ENCODE assay signal across 19 cellular contexts in genomic region chr1:55472784-55473183, GRCh38.
A peak's percentile ranks its signal among the peaks of the same experiment; 100 is the strongest.
DNase-seq lines count a peak whose midpoint lies in the region; ATAC-seq and TF ChIP-seq lines count a peak whose summit lies in the region.
"Had no signal": no experiment of that assay in that cellular context is flagged by ENCODE, and none has a peak within 500 bp of the region (broad histone marks: within the 10 kb centered on the region; RNA-seq: fewer than 3 reads in every experiment).

No MANE protein-coding gene starts in this region.

- H3K36me3 ChIP-seq in mesenchymal stem cell (ENCODE audit: control insufficient read depth in 1 of 2, insufficient read depth in 2 of 2, low read depth in 1 of 2, low read length in 2 of 2), result no peaks in the 10 kb centered on the region
- no peaks in the 10 kb centered on the region for H3K36me3 ChIP-seq in brain microvascular endothelial cell (replicated peaks)

- CTCF ChIA-PET in activated CD4-positive, alpha-beta memory T cell treated with anti-CD3 and anti-CD28 coated beads, Interleukin-2, amount 10 ng/mL, durations not matched to agents 7 days and 5 days (lab: Charles Lee), result no interaction called here

- H3K27ac ChIP-seq in mesenchymal stem cell (ENCODE audit: low read length, poor library complexity, severe bottlenecking) (no peak overlapping the region), brain microvascular endothelial cell (no peak overlapping the region)
- H3K27ac ChIP-seq: testis had no signal

- no peak overlapping the region for H2BK5ac ChIP-seq in mesenchymal stem cell (ENCODE audit: low read depth, low read length, poor library complexity, severe bottlenecking)

- H3K27me3 ChIP-seq in mesenchymal stem cell (ENCODE audit: control insufficient read depth in 1 of 2, insufficient read depth in 1 of 2, low read length in 2 of 2), result no peaks in the 10 kb centered on the region
- H3K27me3 ChIP-seq in brain microvascular endothelial cell (replicated peaks), result no peaks in the 10 kb centered on the region
- H3K27me3 ChIP-seq: testis had no signal

- H3K4me3 ChIP-seq in choroid plexus epithelial cell (ENCODE audit: low read depth, low read length) (no peak overlapping the region), mesenchymal stem cell (ENCODE audit: insufficient read depth in 1 of 2, low read depth in 1 of 2, low read length in 2 of 2) (no peak overlapping the region), brain microvascular endothelial cell (ENCODE audit: low read depth, low read length) (no peak overlapping the region)
- H3K4me3 ChIP-seq: testis had no signal

- no peak overlapping the region for H3K14ac ChIP-seq in mesenchymal stem cell (ENCODE audit: low read length in 2 of 2)

- WGBS in mesenchymal stem cell, result 45% methylated on average over 2 of the region's 2 CpGs

- no peak overlapping the region for H3K4me2 ChIP-seq in mesenchymal stem cell (ENCODE audit: low read length, poor library complexity, severe bottlenecking)

- peaks cover 5% of the 10 kb centered on the region for H3K4me1 ChIP-seq in mesenchymal stem cell (ENCODE audit: control insufficient read depth, insufficient read depth, low read depth, low read length)

- no peak overlapping the region for H3K23ac ChIP-seq in mesenchymal stem cell (ENCODE audit: low read length in 2 of 2)

- DNase-seq in EH (ENCODE audit: low read depth) (peak; percentile 55), NCI-H226 (peak; percentile 12), choroid plexus epithelial cell (ENCODE audit: low read depth) (peak; percentile 37), mesenchymal stem cell (no peak), brain microvascular endothelial cell (no peak), SW480 (ENCODE audit: low spot score) (no peak)
- no peak for DNase-seq in activated naive CD4-positive, alpha-beta T cell treated with anti-CD3 and anti-CD28 coated beads, Interleukin-2, amount 50 U/mL, for 72 hours (ENCODE audit: low spot score in 2 of 2)
- no peak for DNase-seq in activated CD4-positive, alpha-beta memory T cell treated with anti-CD3 and anti-CD28 coated beads, Interleukin-2, amount 10 ng/mL, durations not matched to agents 7 days and 5 days
- DNase-seq: activated CD8-positive, alpha-beta memory T cell treated with anti-CD3 and anti-CD28 coated beads, Interleukin-2, amount 10 ng/mL, durations not matched to agents 7 days and 5 days; activated naive CD4-positive, alpha-beta T cell treated with anti-CD3 and anti-CD28 coated beads, Interleukin-2, amount 10 ng/mL, durations not matched to agents 7 days and 5 days; central memory CD4-positive, alpha-beta T cell; DND-41; hippocampal formation; left ventricle myocardium superior; naive thymus-derived CD8-positive, alpha-beta T cell; NCI-H1436; NCI-H524; SW 1271; testis had no signal

- ATAC-seq in activated naive CD4-positive, alpha-beta T cell treated with anti-CD3 and anti-CD28 coated beads, Interleukin-2, amount 50 U/mL, for 72 hours, result no peak
- ATAC-seq: activated CD8-positive, alpha-beta memory T cell treated with anti-CD3 and anti-CD28 coated beads, Interleukin-2, amount 10 ng/mL, durations not matched to agents 7 days and 5 days; left ventricle myocardium superior; naive thymus-derived CD8-positive, alpha-beta T cell had no signal

- TF ChIP-seq CTCF in choroid plexus epithelial cell (conservative IDR thresholded peaks at IDR 0.05; ENCODE audit: low read depth, low read length) (no peak), brain microvascular endothelial cell (IDR thresholded peaks at IDR 0.05; ENCODE audit: low read depth, low read length, missing control alignments) (no peak)

- H3K9ac ChIP-seq in mesenchymal stem cell (ENCODE audit: low read length), result peak overlapping the region; percentile 50

- H2AK5ac ChIP-seq in mesenchymal stem cell (ENCODE audit: low read length, severe bottlenecking), result no peak overlapping the region

- no peak overlapping the region for H3K27ac Mint-ChIP-seq in activated naive CD4-positive, alpha-beta T cell treated with anti-CD3 and anti-CD28 coated beads, Interleukin-2, amount 50 U/mL, for 72 hours
- no peak overlapping the region for H3K27ac Mint-ChIP-seq in activated CD4-positive, alpha-beta memory T cell treated with anti-CD3 and anti-CD28 coated beads, Interleukin-2, amount 10 ng/mL, durations not matched to agents 7 days and 5 days
- H3K27ac Mint-ChIP-seq: activated CD8-positive, alpha-beta memory T cell treated with anti-CD3 and anti-CD28 coated beads, Interleukin-2, amount 10 ng/mL, durations not matched to agents 7 days and 5 days; activated naive CD4-positive, alpha-beta T cell treated with anti-CD3 and anti-CD28 coated beads, Interleukin-2, amount 10 ng/mL, durations not matched to agents 7 days and 5 days; naive thymus-derived CD8-positive, alpha-beta T cell had no signal

- H3K4me3 Mint-ChIP-seq in activated CD4-positive, alpha-beta memory T cell treated with anti-CD3 and anti-CD28 coated beads, Interleukin-2, amount 10 ng/mL, durations not matched to agents 7 days and 5 days, result no peak overlapping the region
- H3K4me3 Mint-ChIP-seq: activated CD8-positive, alpha-beta memory T cell treated with anti-CD3 and anti-CD28 coated beads, Interleukin-2, amount 10 ng/mL, durations not matched to agents 7 days and 5 days; activated naive CD4-positive, alpha-beta T cell treated with anti-CD3 and anti-CD28 coated beads, Interleukin-2, amount 10 ng/mL, durations not matched to agents 7 days and 5 days; naive thymus-derived CD8-positive, alpha-beta T cell had no signal

- H2BK12ac ChIP-seq in mesenchymal stem cell (ENCODE audit: low read length in 2 of 2), result no peak overlapping the region

- no peak overlapping the region for H2AFZ ChIP-seq in mesenchymal stem cell (ENCODE audit: low read depth, low read length)

- no peaks in the 10 kb centered on the region for H3K9me3 Mint-ChIP-seq in activated naive CD4-positive, alpha-beta T cell treated with anti-CD3 and anti-CD28 coated beads, Interleukin-2, amount 50 U/mL, for 72 hours
- H3K9me3 Mint-ChIP-seq in activated CD4-positive, alpha-beta memory T cell treated with anti-CD3 and anti-CD28 coated beads, Interleukin-2, amount 10 ng/mL, durations not matched to agents 7 days and 5 days, result no peaks in the 10 kb centered on the region
- H3K9me3 Mint-ChIP-seq: activated naive CD4-positive, alpha-beta T cell treated with anti-CD3 and anti-CD28 coated beads, Interleukin-2, amount 10 ng/mL, durations not matched to agents 7 days and 5 days; naive thymus-derived CD8-positive, alpha-beta T cell had no signal

- no peaks in the 10 kb centered on the region for H3K36me3 Mint-ChIP-seq in activated naive CD4-positive, alpha-beta T cell treated with anti-CD3 and anti-CD28 coated beads, Interleukin-2, amount 50 U/mL, for 72 hours
- no peaks in the 10 kb centered on the region for H3K36me3 Mint-ChIP-seq in activated CD4-positive, alpha-beta memory T cell treated with anti-CD3 and anti-CD28 coated beads, Interleukin-2, amount 10 ng/mL, durations not matched to agents 7 days and 5 days (ENCODE audit: low read depth)
- H3K36me3 Mint-ChIP-seq: activated CD8-positive, alpha-beta memory T cell treated with anti-CD3 and anti-CD28 coated beads, Interleukin-2, amount 10 ng/mL, durations not matched to agents 7 days and 5 days; activated naive CD4-positive, alpha-beta T cell treated with anti-CD3 and anti-CD28 coated beads, Interleukin-2, amount 10 ng/mL, durations not matched to agents 7 days and 5 days; naive thymus-derived CD8-positive, alpha-beta T cell had no signal

- POLR2A ChIA-PET in activated CD4-positive, alpha-beta memory T cell treated with anti-CD3 and anti-CD28 coated beads, Interleukin-2, amount 10 ng/mL, durations not matched to agents 7 days and 5 days (lab: Charles Lee), result no interaction called here

- no peak overlapping the region for H2BK15ac ChIP-seq in mesenchymal stem cell (ENCODE audit: low read depth, poor library complexity, severe bottlenecking)

- H3K4ac ChIP-seq in mesenchymal stem cell (ENCODE audit: low read depth in 1 of 2, low read length in 2 of 2), result no peak overlapping the region

- in situ Hi-C loops in brain microvascular endothelial cell (cut with HindIII; ENCODE audit: low pct_ligation_motif_present, low sequenced_read_pairs), result no loop called here

- H3K4me1 Mint-ChIP-seq in activated CD4-positive, alpha-beta memory T cell treated with anti-CD3 and anti-CD28 coated beads, Interleukin-2, amount 10 ng/mL, durations not matched to agents 7 days and 5 days, result no peaks in the 10 kb centered on the region
- H3K4me1 Mint-ChIP-seq: activated CD8-positive, alpha-beta memory T cell treated with anti-CD3 and anti-CD28 coated beads, Interleukin-2, amount 10 ng/mL, durations not matched to agents 7 days and 5 days; activated naive CD4-positive, alpha-beta T cell treated with anti-CD3 and anti-CD28 coated beads, Interleukin-2, amount 10 ng/mL, durations not matched to agents 7 days and 5 days had no signal

- no peaks in the 10 kb centered on the region for H3K79me1 ChIP-seq in mesenchymal stem cell (replicated peaks; ENCODE audit: low read length, poor library complexity, severe bottlenecking)

- no peak overlapping the region for H2BK120ac ChIP-seq in mesenchymal stem cell (ENCODE audit: low read depth, low read length)

- peaks cover 6% of the 10 kb centered on the region for H3K27me3 Mint-ChIP-seq in activated CD4-positive, alpha-beta memory T cell treated with anti-CD3 and anti-CD28 coated beads, Interleukin-2, amount 10 ng/mL, durations not matched to agents 7 days and 5 days
- H3K27me3 Mint-ChIP-seq: activated naive CD4-positive, alpha-beta T cell treated with anti-CD3 and anti-CD28 coated beads, Interleukin-2, amount 10 ng/mL, durations not matched to agents 7 days and 5 days had no signal

- no peaks in the 10 kb centered on the region for H3K9me3 ChIP-seq in mesenchymal stem cell (ENCODE audit: control insufficient read depth, low read length)
- H3K9me3 ChIP-seq: testis had no signal

- no peak overlapping the region for H4K91ac ChIP-seq in mesenchymal stem cell (ENCODE audit: low read length)

- H3K18ac ChIP-seq in mesenchymal stem cell (ENCODE audit: low read depth in 1 of 2, low read length in 2 of 2), result no peak overlapping the region

- H4K8ac ChIP-seq in mesenchymal stem cell (ENCODE audit: low read length), result no peak overlapping the region

Comparison
In these comparisons a context has a peak if more than half of its experiments do, and no peak if none do; other contexts are left out.
1. DNase-seq: peak in EH (single experiment), NCI-H226 (single experiment) and choroid plexus epithelial cell (single experiment); none in mesenchymal stem cell (single experiment), brain microvascular endothelial cell (single experiment), activated naive CD4-positive, alpha-beta T cell treated with anti-CD3 and anti-CD28 coated beads, Interleukin-2, amount 50 U/mL, for 72 hours (0 of 2), activated CD4-positive, alpha-beta memory T cell treated with anti-CD3 and anti-CD28 coated beads, Interleukin-2, amount 10 ng/mL, durations not matched to agents 7 days and 5 days (single experiment) and SW480 (single experiment).